ENCODE assay signal across 8 cellular contexts in the genomic region with DNA sequence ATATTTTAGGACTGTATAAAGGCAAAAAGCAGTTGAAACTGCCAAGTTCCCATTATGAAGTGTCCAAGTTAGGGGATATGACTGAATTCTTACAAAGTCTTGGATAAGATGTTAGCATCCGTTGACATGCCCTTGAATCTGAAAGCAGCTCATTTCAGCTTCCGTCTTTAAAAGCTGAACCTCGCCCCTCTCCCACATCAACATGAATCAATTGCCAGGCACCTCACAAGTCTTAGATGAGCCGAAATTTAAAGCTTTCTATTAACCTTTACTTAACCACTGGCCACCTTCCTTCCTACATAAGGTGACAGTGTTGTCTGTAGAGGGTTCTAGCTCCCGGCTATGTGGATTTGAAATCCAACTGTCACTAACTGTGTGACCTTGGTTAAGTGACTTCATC. TPM values are rescaled to one million over a fixed set of nuclear protein-coding genes. Genes with fewer than 3 reads are reported as not detected.
DNase-seq lines count a peak whose midpoint lies in the region; ATAC-seq, FAIRE-seq and TF ChIP-seq lines count a peak whose summit lies in the region.

No MANE protein-coding gene starts in this region.

- CTCF ChIA-PET in Panc1 (lab: Charles Lee): no interaction called here

- H3K4me1 Mint-ChIP-seq in endothelial cell (ENCODE audit: unreplicated experiment) (peaks cover 30% of the 10 kb centered on the region), neural progenitor cell (peaks cover 53% of the 10 kb centered on the region)

- H3K4me1 ChIP-seq in Panc1 (ENCODE audit: control insufficient read depth, insufficient read depth, low read length) (peaks cover 48% of the 10 kb centered on the region), neural progenitor cell (peaks cover 44% of the 10 kb centered on the region)

- H3K4me3 Mint-ChIP-seq in endothelial cell (ENCODE audit: unreplicated experiment): peak overlapping the region; percentile 99
- H3K4me3 Mint-ChIP-seq in neural progenitor cell: peak overlapping the region; percentile 100

- H3K27ac Mint-ChIP-seq in endothelial cell (ENCODE audit: unreplicated experiment) (peak overlapping the region; percentile 97), neural progenitor cell (peak overlapping the region; percentile 97)

- FAIRE-seq in GM18507 (lab: Jason Lieb, UNC): peak; percentile 69

- H2AFZ ChIP-seq in neural progenitor cell (replicated peaks): no peak overlapping the region

- H3K4me2 ChIP-seq in neural progenitor cell: peak overlapping the region; percentile 93

- no peak for ATAC-seq in Panc1
- no peak for ATAC-seq in GM21619 (IDR thresholded peaks at IDR 0.05; ENCODE audit: unreplicated experiment)
- no peak for ATAC-seq in HG02610 (IDR thresholded peaks at IDR 0.05; ENCODE audit: unreplicated experiment)
- ATAC-seq in GM19395 (IDR thresholded peaks at IDR 0.05; ENCODE audit: unreplicated experiment): no peak

- H4K20me1 ChIP-seq in neural progenitor cell (ENCODE audit: low read depth): peaks cover 62% of the 10 kb centered on the region

- H3K27me3 ChIP-seq in Panc1 (ENCODE audit: control insufficient read depth, insufficient read depth, low read length) (no peaks in the 10 kb centered on the region), neural progenitor cell (no peaks in the 10 kb centered on the region)

- H3K27me3 Mint-ChIP-seq in endothelial cell (ENCODE audit: unreplicated experiment) (peaks cover 4% of the 10 kb centered on the region), neural progenitor cell (ENCODE audit: insufficient read depth, low read depth) (peaks cover 2% of the 10 kb centered on the region)

- intact Hi-C loops in Panc1 (cut with micrococcal nuclease; ENCODE audit: unreplicated experiment): loop anchor here (5.0 kb wide), 1 partner anchor 86 kb away; no protein-coding TSS in a partner anchor

- H3K9me3 Mint-ChIP-seq in endothelial cell (ENCODE audit: unreplicated experiment) (no peaks in the 10 kb centered on the region), neural progenitor cell (no peaks in the 10 kb centered on the region)

- H3K36me3 ChIP-seq in Panc1 (ENCODE audit: control insufficient read depth, insufficient read depth, low read length) (peaks cover 12% of the 10 kb centered on the region), neural progenitor cell (no peaks in the 10 kb centered on the region)

- no peak for DNase-seq in GM18507 (ENCODE audit: extremely low spot score, insufficient read length, low read depth)
- DNase-seq in Panc1 (ENCODE audit: low read depth, low spot score): no peak
- no peak for DNase-seq in endothelial cell (ENCODE audit: low spot score)
- DNase-seq in neural progenitor cell (ENCODE audit: low spot score): no peak
- no peak for DNase-seq in effector CD4-positive, alpha-beta T cell

- no peaks in the 10 kb centered on the region for H3K36me3 Mint-ChIP-seq in endothelial cell (ENCODE audit: low read depth, unreplicated experiment)
- no peaks in the 10 kb centered on the region for H3K36me3 Mint-ChIP-seq in neural progenitor cell

- TF ChIP-seq CTCF in Panc1 (IDR thresholded peaks at IDR 0.05): no peak
- TF ChIP-seq CTCF in endothelial cell (IDR thresholded peaks at IDR 0.05; ENCODE audit: unreplicated experiment): no peak
- no peak for TF ChIP-seq CTCF in neural progenitor cell (IDR thresholded peaks at IDR 0.05)

- peak overlapping the region; percentile 100 for H3K9ac ChIP-seq in neural progenitor cell

- peaks cover 20% of the 10 kb centered on the region for H3F3A ChIP-seq in neural progenitor cell (ENCODE audit: low read depth)

- in situ Hi-C loops in Panc1 (cut with HindIII; ENCODE audit: low pct_unique_long_range_greater_than_20kb, low sequenced_read_pairs): no loop called here

- POLR2A ChIA-PET in Panc1 (lab: Charles Lee): no interaction called here

- H3K4me3 ChIP-seq in Panc1 (ENCODE audit: low read depth in 2 of 2, low read length in 2 of 2): peak overlapping the region; percentile 75 to 96
- peak overlapping the region; percentile 100 for H3K4me3 ChIP-seq in neural progenitor cell

- TSS peak; percentile 77 for BruUV-seq in Panc1 (replicated peaks; lab: Mats Ljungman, UMichigan)

- H3K79me2 ChIP-seq in neural progenitor cell (ENCODE audit: low read depth): peaks cover 76% of the 10 kb centered on the region

- H3K9me3 ChIP-seq in Panc1 (ENCODE audit: control insufficient read depth, insufficient read depth, low read depth, low read length) (no peaks in the 10 kb centered on the region), neural progenitor cell (ENCODE audit: low read depth) (no peaks in the 10 kb centered on the region)

- peak overlapping the region; percentile 89 for H3K27ac ChIP-seq in Panc1 (ENCODE audit: low read length)
- H3K27ac ChIP-seq in neural progenitor cell: no peak overlapping the region

RNA-seq across cellular contexts. Expression of a gene that starts 1.3 kb away (rescaled TPM):
- 219 TPM for total RNA-seq in Panc1 (2021; ENCODE audit: unreplicated experiment)
- polyA plus RNA-seq in Panc1 (2012; ENCODE audit: insufficient read length): 153 TPM
- 152 TPM for total RNA-seq in endothelial cell (ENCODE audit: unreplicated experiment)
- total RNA-seq in neural progenitor cell (ENCODE audit: low replicate concordance): 408 and 629 TPM in 2 replicates

RNA-seq across cellular contexts. Expression of a gene that starts 52.5 kb away (rescaled TPM):
- total RNA-seq in Panc1 (2021; ENCODE audit: unreplicated experiment) (0.87 TPM), endothelial cell (ENCODE audit: unreplicated experiment) (11.9 TPM), neural progenitor cell (ENCODE audit: low replicate concordance) (12.0 and 16.4 TPM in 2 replicates)
- polyA plus RNA-seq in Panc1 (2012; ENCODE audit: insufficient read length): 1.2 TPM
